ENCODE assay signal across 14 cellular contexts in the genomic region with DNA sequence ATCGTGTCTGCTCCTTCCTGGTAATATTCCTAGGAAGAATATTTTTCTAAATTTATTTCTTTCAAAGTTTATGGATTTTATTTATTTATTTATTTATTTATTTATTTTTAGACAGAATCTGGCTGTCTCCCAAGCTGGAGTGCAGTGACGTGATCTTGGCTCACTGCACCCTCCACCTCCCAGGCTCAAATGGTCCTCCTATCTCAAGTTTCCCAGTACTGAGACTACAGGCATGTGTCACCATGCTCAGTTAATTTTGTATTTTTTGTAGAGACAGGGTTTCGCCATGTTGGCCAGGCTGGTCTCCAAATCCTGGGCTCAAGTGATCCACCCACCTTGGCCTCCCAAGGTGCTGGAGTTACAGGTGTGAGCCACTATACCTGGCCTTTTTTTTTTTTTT.
"Had no signal": no experiment of that assay in that cellular context is flagged by ENCODE, and none has a peak within 500 bp of the region (broad histone marks: within the 10 kb centered on the region; RNA-seq: fewer than 3 reads in every experiment).

No MANE protein-coding gene starts in this region.

- H3K9me3 Mint-ChIP-seq: activated naive CD4-positive, alpha-beta T cell treated with anti-CD3 and anti-CD28 coated beads, Interleukin-2, amount 50 U/mL, for 24 hours; activated T-cell treated with anti-CD3 and anti-CD28 coated beads, Interleukin-2, amount 50 U/mL, for 24 hours; neural crest cell had no signal

- H3K4me3 ChIP-seq: SJSA1, spleen had no signal

- H3K36me3 Mint-ChIP-seq: activated CD8-positive, alpha-beta memory T cell treated with anti-CD3 and anti-CD28 coated beads, Interleukin-2, amount 10 ng/mL, durations not matched to agents 7 days and 5 days had no signal

- H3K27me3 Mint-ChIP-seq: activated CD8-positive, alpha-beta memory T cell treated with anti-CD3 and anti-CD28 coated beads, Interleukin-2, amount 10 ng/mL, durations not matched to agents 7 days and 5 days; activated naive CD4-positive, alpha-beta T cell treated with anti-CD3 and anti-CD28 coated beads, Interleukin-2, amount 50 U/mL, for 24 hours; activated T-cell treated with anti-CD3 and anti-CD28 coated beads, Interleukin-2, amount 50 U/mL, for 24 hours had no signal

- H3K4me1 ChIP-seq: parathyroid adenoma, SJSA1 had no signal

- H3K27me3 ChIP-seq: SJSA1, spleen had no signal

- H3K79me2 ChIP-seq: parathyroid adenoma had no signal

- ATAC-seq: activated CD8-positive, alpha-beta memory T cell treated with anti-CD3 and anti-CD28 coated beads, Interleukin-2, amount 10 ng/mL, durations not matched to agents 7 days and 5 days had no signal

- H3K9ac ChIP-seq: parathyroid adenoma had no signal

- H2AFZ ChIP-seq: parathyroid adenoma had no signal

- H3K9me3 ChIP-seq: SJSA1, spleen had no signal

- H3K4me1 Mint-ChIP-seq: activated CD8-positive, alpha-beta memory T cell treated with anti-CD3 and anti-CD28 coated beads, Interleukin-2, amount 10 ng/mL, durations not matched to agents 7 days and 5 days; activated naive CD4-positive, alpha-beta T cell treated with anti-CD3 and anti-CD28 coated beads, Interleukin-2, amount 50 U/mL, for 24 hours; neural crest cell had no signal

- DNase-seq: activated CD4-positive, alpha-beta T cell treated with anti-CD3 and anti-CD28 coated beads, Interleukin-2, amount 50 U/mL, for 4 hours; activated CD4-positive, CD25-positive, alpha-beta regulatory T cell treated with anti-CD3 and anti-CD28 coated beads, Interleukin-2, amount 50 U/mL, for 72 hours; activated CD8-positive, alpha-beta memory T cell treated with anti-CD3 and anti-CD28 coated beads, Interleukin-2, amount 10 ng/mL, durations not matched to agents 7 days and 5 days; activated effector memory CD4-positive, alpha-beta T cell treated with Interleukin-2 at 50 U/mL for 16 hours; activated T-cell treated with anti-CD3 and anti-CD28 coated beads, Interleukin-2, amount 50 U/mL, for 24 hours; amniotic stem cell; effector CD4-positive, alpha-beta T cell; spleen; stimulated activated CD4-positive, alpha-beta T cell treated with anti-CD3 and anti-CD28 coated beads, Interleukin-1b, Interleukin-23, amount 100 ng/mL, for 48 hours; stimulated activated naive CD4-positive, alpha-beta T cell had no signal

- H3K36me3 ChIP-seq: spleen had no signal

- H3K27ac Mint-ChIP-seq: activated CD8-positive, alpha-beta memory T cell treated with anti-CD3 and anti-CD28 coated beads, Interleukin-2, amount 10 ng/mL, durations not matched to agents 7 days and 5 days; activated naive CD4-positive, alpha-beta T cell treated with anti-CD3 and anti-CD28 coated beads, Interleukin-2, amount 50 U/mL, for 24 hours; activated T-cell treated with anti-CD3 and anti-CD28 coated beads, Interleukin-2, amount 50 U/mL, for 24 hours had no signal

- H3K27ac ChIP-seq: parathyroid adenoma, SJSA1, spleen had no signal

- H3K4me3 Mint-ChIP-seq: activated CD8-positive, alpha-beta memory T cell treated with anti-CD3 and anti-CD28 coated beads, Interleukin-2, amount 10 ng/mL, durations not matched to agents 7 days and 5 days; activated naive CD4-positive, alpha-beta T cell treated with anti-CD3 and anti-CD28 coated beads, Interleukin-2, amount 50 U/mL, for 24 hours; activated T-cell treated with anti-CD3 and anti-CD28 coated beads, Interleukin-2, amount 50 U/mL, for 24 hours; neural crest cell had no signal
